29 cellular contexts compared by ENCODE assay signal in the genomic region with DNA sequence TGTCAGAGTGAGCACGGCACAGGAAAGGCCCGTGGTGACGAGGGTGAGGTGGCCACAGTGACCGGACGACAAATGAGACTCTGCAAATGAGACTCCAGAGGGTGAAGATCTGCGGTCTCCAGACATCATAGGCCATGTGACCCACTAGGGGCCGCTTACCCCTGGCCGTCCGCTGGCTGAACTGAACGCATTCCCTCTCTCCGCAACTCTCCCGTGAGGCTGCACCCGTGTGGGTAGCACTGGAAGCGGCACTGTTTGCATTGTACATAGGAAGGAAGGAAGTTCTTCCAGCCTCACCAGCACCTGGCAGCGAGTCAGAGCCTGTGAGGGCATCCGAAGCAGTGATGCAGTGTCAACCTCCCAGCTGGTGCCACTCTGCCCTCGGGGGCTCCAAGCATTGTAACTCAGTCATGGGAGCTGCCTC. TPM values are rescaled to one million over a fixed set of nuclear protein-coding genes. Genes with fewer than 3 reads are reported as not detected.
A peak's percentile ranks its signal among the peaks of the same experiment; 100 is the strongest.
DNase-seq lines count a peak whose midpoint lies in the region; ATAC-seq, FAIRE-seq and TF ChIP-seq lines count a peak whose summit lies in the region.
"Had no signal": no experiment of that assay in that cellular context is flagged by ENCODE, and none has a peak within 500 bp of the region (broad histone marks: within the 10 kb centered on the region; RNA-seq: fewer than 3 reads in every experiment).

No MANE protein-coding gene starts in this region.

- POLR2A ChIA-PET in K562 (lab: Yijun Ruan, JAX), result interaction anchor here (1.7 kb wide), 1 partner anchor 13 kb away, joined by 5 read pairs; no protein-coding TSS in a partner anchor
- POLR2A ChIA-PET in CD4-positive, alpha-beta memory T cell (lab: Charles Lee; ENCODE audit: partially characterized antibody), result no interaction called here

- H3K9me3 Mint-ChIP-seq in CD4-positive, alpha-beta memory T cell, result no peaks in the 10 kb centered on the region
- H3K9me3 Mint-ChIP-seq: activated CD4-positive, alpha-beta T cell treated with anti-CD3 and anti-CD28 coated beads, Interleukin-2, amount 10 ng/mL, durations not matched to agents 24 days and 14 days; activated naive CD4-positive, alpha-beta T cell treated with anti-CD3 and anti-CD28 coated beads, Interleukin-2, amount 50 U/mL, for 72 hours; naive B cell; type B pancreatic cell had no signal

- H3K4me2 ChIP-seq in K562 (ENCODE audit: insufficient read depth, low read length), result no peak overlapping the region

- H3K27ac ChIP-seq in K562 (ENCODE audit: extremely low read depth, low read depth, low read length) (no peak overlapping the region), pancreas (no peak overlapping the region)
- no peak overlapping the region for H3K27ac ChIP-seq in CD4-positive, alpha-beta memory T cell (ENCODE audit: low read depth, low read length)
- H3K27ac ChIP-seq: 22Rv1, ascending aorta, HL-60, stomach had no signal

- H3K9me1 ChIP-seq in K562 (ENCODE audit: control insufficient read depth, insufficient read depth, low read length), result no peaks in the 10 kb centered on the region

- DNase-seq in DMS 273 (lab: John Stamatoyannopoulos, UW; ENCODE audit: unreplicated experiment) (peak; percentile 30), DMS 273 treated with DMSO at 0.1 percent for 48 hours (lab: John Stamatoyannopoulos, UW) (no peak), NCI-H510A treated with DMSO at 0.1 percent for 48 hours (lab: John Stamatoyannopoulos, UW) (peak; percentile 60), K562 (ENCODE audit: extremely low read depth in 1 of 4, low spot score in 3 of 4) (no peak), lung microvascular endothelial cell (ENCODE audit: low read depth in 2 of 2) (peak; percentile 25 to 50), pancreas (no peak), SIG-M5 (lab: John Stamatoyannopoulos, UW) (no peak)
- no peak for DNase-seq in CD4-positive, alpha-beta memory T cell
- DNase-seq: activated CD4-positive, alpha-beta T cell treated with anti-CD3 and anti-CD28 coated beads, Interleukin-2, amount 10 ng/mL, durations not matched to agents 24 days and 14 days; Caco-2; effector CD8-positive, alpha-beta T cell; GOT3; mesenchymal stem cell; naive B cell; NCI-H1105; NCI-H2081 treated with DMSO at 0.1 percent for 48 hours; NCI-H524 treated with DMSO at 0.1 percent for 48 hours; stomach had no signal

- no peaks in the 10 kb centered on the region for H3K9me3 ChIP-seq in K562 (replicated peaks; ENCODE audit: control insufficient read depth, insufficient read depth, low read depth, low read length)
- H3K9me3 ChIP-seq in pancreas, result no peaks in the 10 kb centered on the region
- H3K9me3 ChIP-seq in CD4-positive, alpha-beta memory T cell (ENCODE audit: control insufficient read depth in 1 of 2, low read length in 2 of 2), result no peaks in the 10 kb centered on the region
- H3K9me3 ChIP-seq: ascending aorta, Caco-2, stomach had no signal

- H3K9ac ChIP-seq in K562 (ENCODE audit: insufficient read depth in 1 of 2, low read depth in 2 of 2, low read length in 2 of 2), result no peak overlapping the region

- H3K36me3 Mint-ChIP-seq in CD4-positive, alpha-beta memory T cell, result peaks cover 15 to 19% of the 10 kb centered on the region in 2 donors
- H3K36me3 Mint-ChIP-seq: activated naive CD4-positive, alpha-beta T cell treated with anti-CD3 and anti-CD28 coated beads, Interleukin-2, amount 50 U/mL, for 72 hours; type B pancreatic cell had no signal

- CTCF ChIA-PET in K562 (lab: Yijun Ruan, JAX; ENCODE audit: low intra/inter-chr PET ratio), result interaction anchor here (3.4 to 3.8 kb wide), 2 partner anchors 186 to 221 kb away, joined by 31 to 32 read pairs; no protein-coding TSS in a partner anchor
- CTCF ChIA-PET in CD4-positive, alpha-beta memory T cell (lab: Charles Lee; ENCODE audit: partially characterized antibody), result interaction anchor here (1.0 to 4.9 kb wide), 4 partner anchors 14 to 222 kb away, joined by 3 to 37 read pairs (median 4); no protein-coding TSS in a partner anchor

- H3K27me3 ChIP-seq in K562 (ENCODE audit: control insufficient read depth in 2 of 2, insufficient read depth in 2 of 2, low read length in 2 of 2) (peaks cover 64 to 83% of the 10 kb centered on the region in 2 experiments), pancreas (no peaks in the 10 kb centered on the region)
- H3K27me3 ChIP-seq in CD4-positive, alpha-beta memory T cell (ENCODE audit: insufficient read depth, low read length), result no peaks in the 10 kb centered on the region
- H3K27me3 ChIP-seq: ascending aorta, stomach had no signal

- H3K4me3 ChIP-seq in K562 (no peak overlapping the region), pancreas (no peak overlapping the region)
- H3K4me3 ChIP-seq in CD4-positive, alpha-beta memory T cell (ENCODE audit: low read length in 2 of 2), result no peak overlapping the region
- H3K4me3 ChIP-seq: ascending aorta, stomach had no signal

- H3K4me1 Mint-ChIP-seq in CD4-positive, alpha-beta memory T cell, result peaks cover 0 to 9% (median 3%) of the 10 kb centered on the region in 4 donors

- no peak for TF ChIP-seq POLR2A in K562 (conservative IDR thresholded peaks at IDR 0.05)

- in situ Hi-C loops in K562 (cut with MboI), result no loop called here

- 2% methylated on average over 17 of the region's 17 CpGs for WGBS in K562 (ENCODE audit: insufficient coverage, low coverage, missing lambda C conversion rate)
- 90 to 91% methylated on average over 17 of the region's 17 CpGs for WGBS in pancreas, 2 donors

- H4K20me1 ChIP-seq in K562 (replicated peaks; ENCODE audit: control insufficient read depth, insufficient read depth, low read length), result peaks cover 46% of the 10 kb centered on the region

- TF ChIP-seq CTCF in K562 (IDR thresholded peaks at IDR 0.05 in 2 of 3, conservative IDR thresholded peaks at IDR 0.05 in 1 of 3; ENCODE audit: insufficient read depth in 2 of 3, low read depth in 1 of 3, low read length in 3 of 3) (no peak), pancreas (IDR thresholded peaks at IDR 0.05) (no peak)

- H3K79me2 ChIP-seq in K562 (ENCODE audit: control insufficient read depth, insufficient read depth, low read length), result no peaks in the 10 kb centered on the region

- H3K27ac Mint-ChIP-seq in CD4-positive, alpha-beta memory T cell, result no peak overlapping the region
- H3K27ac Mint-ChIP-seq: activated naive CD4-positive, alpha-beta T cell treated with anti-CD3 and anti-CD28 coated beads, Interleukin-2, amount 50 U/mL, for 72 hours; B cell; type B pancreatic cell had no signal

- H3K4me1 ChIP-seq in K562 (replicated peaks in 1 of 2; ENCODE audit: control insufficient read depth in 2 of 2, insufficient read depth in 2 of 2, low read length in 2 of 2) (peaks cover 0 to 9% of the 10 kb centered on the region in 2 experiments; a peak in 2 of 5 replicates), pancreas (no peaks in the 10 kb centered on the region)
- peaks cover 5% of the 10 kb centered on the region for H3K4me1 ChIP-seq in CD4-positive, alpha-beta memory T cell (ENCODE audit: insufficient read depth, low read length)
- H3K4me1 ChIP-seq: Caco-2 had no signal

- TF ChIP-seq EP300 in K562 (IDR thresholded peaks at IDR 0.05; ENCODE audit: low read length), result no peak

- peak; percentile 36; the same call in 2 of the 3 replicates for ATAC-seq in K562
- no peak for ATAC-seq in pancreas
- ATAC-seq: activated naive CD4-positive, alpha-beta T cell treated with anti-CD3 and anti-CD28 coated beads, Interleukin-2, amount 50 U/mL, for 72 hours; esophagus mucosa had no signal

- no peak overlapping the region for H2AFZ ChIP-seq in K562 (ENCODE audit: low read depth, low read length)

- BruUV-seq in K562 (replicated peaks; lab: Mats Ljungman, UMichigan), result no TSS peak

- intact Hi-C loops in K562 (cut with micrococcal nuclease), result loop anchor here (5.0 kb wide), 1 partner anchor 188 kb away; no protein-coding TSS in a partner anchor
- intact Hi-C loops in pancreas (cut with DNase I), result loop anchor here in 1 of 3 donors (10.0 kb wide), 1 partner anchor 226 kb away; no protein-coding TSS in a partner anchor
- intact Hi-C loops in CD4-positive, alpha-beta memory T cell (cut with micrococcal nuclease), result no loop called here

- H3K4me3 Mint-ChIP-seq in CD4-positive, alpha-beta memory T cell, result no peak overlapping the region
- H3K4me3 Mint-ChIP-seq: activated CD4-positive, alpha-beta T cell treated with anti-CD3 and anti-CD28 coated beads, Interleukin-2, amount 10 ng/mL, durations not matched to agents 24 days and 14 days; B cell; naive B cell; type B pancreatic cell had no signal

- no peak for TF ChIP-seq RAD21 in K562 (CRISPR knock-in tag; conservative IDR thresholded peaks at IDR 0.05 in 1 of 2, IDR thresholded peaks at IDR 0.05 in 1 of 2)

- FAIRE-seq in K562 (lab: Jason Lieb, UNC) (no peak), pancreas (lab: Jason Lieb, UNC) (no peak)
- FAIRE-seq: frontal cortex, G401.6, GM18507, keratinocyte had no signal

- H3K27me3 Mint-ChIP-seq in CD4-positive, alpha-beta memory T cell, result no peaks in the 10 kb centered on the region
- H3K27me3 Mint-ChIP-seq: activated CD4-positive, alpha-beta T cell treated with anti-CD3 and anti-CD28 coated beads, Interleukin-2, amount 10 ng/mL, durations not matched to agents 24 days and 14 days; B cell; naive B cell had no signal

- H3K36me3 ChIP-seq in K562 (ENCODE audit: control insufficient read depth, insufficient read depth, low read length) (no peaks in the 10 kb centered on the region), pancreas (peaks cover 0 to 23% (median 4%) of the 10 kb centered on the region in 3 donors)
- H3K36me3 ChIP-seq in CD4-positive, alpha-beta memory T cell (ENCODE audit: insufficient read depth, low read length), result no peaks in the 10 kb centered on the region

RNA-seq across cellular contexts. Expression of a gene that starts 23.6 kb away (rescaled TPM):
- total RNA-seq in K562 (2011; cell fraction: chromatin; rRNA removed; ENCODE audit: low replicate concordance), result not detected in 2 replicates
- total RNA-seq in K562 (2011; cell fraction: nucleolus; rRNA removed), result 0.33 TPM in 1 of 2 replicates, not detected in the other
- total RNA-seq in K562 (2011; cell fraction: nucleoplasm; rRNA removed), result not detected in 2 replicates
- 0.08 TPM in 1 of 2 replicates, not detected in the other for total RNA-seq in K562 (2014; rRNA removed)
- total RNA-seq in K562 (2014; rRNA removed; fragmentation: Illumina TruSeq; extraction: Trizol), result not detected in 2 replicates
- total RNA-seq in K562 (2015; rRNA removed; fragmentation: Illumina TruSeq; extraction: Trizol), result 0.08 TPM in 1 of 2 replicates, not detected in the other
- total RNA-seq in K562 (2021), result 0.22 and 0.35 TPM in 2 replicates
- polyA plus RNA-seq in K562 (2011; rRNA removed), result 0.09 and 0.14 TPM in 2 replicates
- 0.04 and 0.15 TPM in 2 replicates for polyA plus RNA-seq in K562 (2011; cell fraction: cytosol; rRNA removed)
- 0.17 TPM in 1 of 2 replicates, not detected in the other for polyA plus RNA-seq in K562 (2011; cell fraction: nucleus; rRNA removed)
- polyA plus RNA-seq in K562 (2012), result 0.09 and 0.10 TPM in 2 replicates
- polyA plus RNA-seq in K562 (2014; fragmentation: Illumina TruSeq; extraction: Trizol), result 0.22 TPM in 1 of 2 replicates, not detected in the other
- polyA plus RNA-seq in K562 (2014; fragmentation: Nextera tagmentation; extraction: Ambion mirVana), result under 1 TPM in 1 of 2 experiments, not detected in 1; 0.06 TPM
- 0.65 TPM in 1 of 2 replicates, not detected in the other for polyA plus RNA-seq in K562 (2014; rRNA removed)
- polyA minus RNA-seq in K562 (2011; rRNA and poly(A)+ RNA removed), result 0.12 TPM in 1 of 2 replicates, not detected in the other
- 0.55 TPM in 1 of 2 replicates, not detected in the other for polyA minus RNA-seq in K562 (2011; cell fraction: cytosol; rRNA and poly(A)+ RNA removed)
- 0.11 TPM in 1 of 2 replicates, not detected in the other for polyA minus RNA-seq in K562 (2011; cell fraction: nucleus; rRNA and poly(A)+ RNA removed)
- total RNA-seq in lung microvascular endothelial cell, result 20.0 and 21.6 TPM in 2 replicates
- 10 to 100 TPM; 10.5 to 27.5 (median 21.0) TPM for total RNA-seq in pancreas
- 10 to 100 TPM; 11.9 to 15.4 TPM for polyA plus RNA-seq in pancreas
- total RNA-seq in CD4-positive, alpha-beta memory T cell, result 1 to 10 TPM; 3.3 to 4.1 TPM
- 1 to 10 TPM; 2.8 to 4.5 TPM for polyA plus RNA-seq in CD4-positive, alpha-beta memory T cell

RNA-seq across cellular contexts. Expression of a gene that starts 34.5 kb away (rescaled TPM):
- total RNA-seq in K562 (2011; cell fraction: chromatin; rRNA removed; ENCODE audit: low replicate concordance), result 1.6 and 4.4 TPM in 2 replicates
- total RNA-seq in K562 (2011; cell fraction: nucleolus; rRNA removed), result 3.2 and 3.8 TPM in 2 replicates
- 3.3 and 3.5 TPM in 2 replicates for total RNA-seq in K562 (2011; cell fraction: nucleoplasm; rRNA removed)
- total RNA-seq in K562 (2014; rRNA removed) (1.0 and 1.5 TPM in 2 replicates), K562 (2014; rRNA removed; fragmentation: Illumina TruSeq; extraction: Trizol) (0.84 and 1.2 TPM in 2 replicates), K562 (2015; rRNA removed; fragmentation: Illumina TruSeq; extraction: Trizol) (1.5 and 1.7 TPM in 2 replicates), K562 (2021) (1.8 and 2.5 TPM in 2 replicates), lung microvascular endothelial cell (12.3 and 18.3 TPM in 2 replicates), pancreas (10 to 100 TPM; 14.2 to 34.2 (median 18.5) TPM)
- polyA plus RNA-seq in K562 (2011; rRNA removed) (0.82 and 1.9 TPM in 2 replicates), K562 (2014; fragmentation: Illumina TruSeq; extraction: Trizol) (0.95 and 1.1 TPM in 2 replicates), K562 (2014; fragmentation: Nextera tagmentation; extraction: Ambion mirVana) (under 1 TPM; 0.04 to 0.08 TPM), K562 (2014; rRNA removed) (1.1 and 1.2 TPM in 2 replicates), pancreas (10 to 100 TPM in 1 of 2 donors, 1 to 10 TPM in 1; 8.7 to 13.4 TPM)
- polyA plus RNA-seq in K562 (2011; cell fraction: cytosol; rRNA removed), result 1.4 and 1.8 TPM in 2 replicates
- polyA plus RNA-seq in K562 (2011; cell fraction: nucleus; rRNA removed), result 1.7 and 1.8 TPM in 2 replicates
- polyA plus RNA-seq in K562 (2012), result 1.5 and 6.3 TPM in 2 replicates
- polyA minus RNA-seq in K562 (2011; rRNA and poly(A)+ RNA removed), result 0.95 and 1.0 TPM in 2 replicates
- polyA minus RNA-seq in K562 (2011; cell fraction: cytosol; rRNA and poly(A)+ RNA removed), result 1.7 and 2.8 TPM in 2 replicates
- polyA minus RNA-seq in K562 (2011; cell fraction: nucleus; rRNA and poly(A)+ RNA removed), result 0.81 and 1.00 TPM in 2 replicates
- total RNA-seq in CD4-positive, alpha-beta memory T cell, result 10 to 100 TPM; 17.3 to 18.8 TPM
- polyA plus RNA-seq in CD4-positive, alpha-beta memory T cell, result 10 to 100 TPM in 1 of 2 donors, 1 to 10 TPM in 1; 5.5 to 14.0 TPM

Comparison
In these comparisons a context has a peak if more than half of its experiments do, and no peak if none do; other contexts are left out.
1. DNase-seq: peak in DMS 273 (single experiment), NCI-H510A treated with DMSO at 0.1 percent for 48 hours (single experiment) and lung microvascular endothelial cell (2 of 2); none in DMS 273 treated with DMSO at 0.1 percent for 48 hours (single experiment), K562 (0 of 4), pancreas (0 of 6), SIG-M5 (single experiment) and CD4-positive, alpha-beta memory T cell (0 of 5).